In genomic region chr17:30203471-30203981, GRCh38 we compare ENCODE assay signal across 24 cellular contexts. TPM values are rescaled to one million over a fixed set of nuclear protein-coding genes. Genes with fewer than 3 reads are reported as not detected.
DNase-seq lines count a peak whose midpoint lies in the region; ATAC-seq and TF ChIP-seq lines count a peak whose summit lies in the region.
"Had no signal": no experiment of that assay in that cellular context is flagged by ENCODE, and none has a peak within 500 bp of the region (broad histone marks: within the 10 kb centered on the region; RNA-seq: fewer than 3 reads in every experiment).

No MANE protein-coding gene starts in this region.

- H2BK120ac ChIP-seq in H9 (ENCODE audit: low read depth, low read length, poor library complexity, severe bottlenecking), result no peak overlapping the region

- H3K36me3 Mint-ChIP-seq in H9 (ENCODE audit: insufficient read depth in 1 of 3, low read depth in 3 of 3), result no peaks in the 10 kb centered on the region
- no peaks in the 10 kb centered on the region for H3K36me3 Mint-ChIP-seq in activated naive CD8-positive, alpha-beta T cell treated with anti-CD3 and anti-CD28 coated beads, Interleukin-2, amount 50 U/mL, for 24 hours (ENCODE audit: low read depth)
- H3K36me3 Mint-ChIP-seq: memory B cell; natural killer cell treated with Interleukin-12 subunit alpha and Interleukin-12 subunit beta and Interleukin-15 and Interleukin-18, amount 100 ng/mL, for 72 hours had no signal

- no peak overlapping the region for H3K18ac ChIP-seq in H9 (ENCODE audit: insufficient read length, low read depth, low read length)

- no peaks in the 10 kb centered on the region for H3K79me1 ChIP-seq in H9 (ENCODE audit: insufficient read depth, low read depth, low read length, poor library complexity, severe bottlenecking)

- no peaks in the 10 kb centered on the region for H3K36me3 ChIP-seq in WERI-Rb-1

- no CpG with 5 or more reads among the region's 6 CpGs for WGBS in H9 (ENCODE audit: extremely low coverage, insufficient read length, low lambda C conversion rate)
- 80% methylated on average over 6 of the region's 6 CpGs for WGBS in right cardiac atrium

- no peak overlapping the region for H2BK5ac ChIP-seq in H9 (ENCODE audit: insufficient read length, low read length)

- no peak overlapping the region for H3K56ac ChIP-seq in H9 (ENCODE audit: insufficient read length, low read depth, low read length)

- H3K27me3 ChIP-seq in H9 (ENCODE audit: insufficient read depth, low read length) (no peaks in the 10 kb centered on the region), WERI-Rb-1 (ENCODE audit: insufficient read depth, low read depth, severe bottlenecking) (no peaks in the 10 kb centered on the region), right cardiac atrium (ENCODE audit: control insufficient read depth, insufficient read depth) (no peaks in the 10 kb centered on the region)
- H3K27me3 ChIP-seq: testis had no signal

- H3K4me3 Mint-ChIP-seq in H9, result no peak overlapping the region
- no peak overlapping the region for H3K4me3 Mint-ChIP-seq in activated naive CD8-positive, alpha-beta T cell treated with anti-CD3 and anti-CD28 coated beads, Interleukin-2, amount 50 U/mL, for 24 hours
- H3K4me3 Mint-ChIP-seq: memory B cell; natural killer cell treated with Interleukin-12 subunit alpha and Interleukin-12 subunit beta and Interleukin-15 and Interleukin-18, amount 100 ng/mL, for 72 hours; T-helper 2 cell treated with Interferon-gamma antibody and Interleukin-4, amounts not matched to agents 5 μg/mL and 100 μg/mL, for 36 hours had no signal

- no peaks in the 10 kb centered on the region for H3K27me3 Mint-ChIP-seq in H9 (ENCODE audit: low read depth)
- H3K27me3 Mint-ChIP-seq in activated naive CD8-positive, alpha-beta T cell treated with anti-CD3 and anti-CD28 coated beads, Interleukin-2, amount 50 U/mL, for 24 hours, result peaks cover 25% of the 10 kb centered on the region

- no peak overlapping the region for H2BK12ac ChIP-seq in H9 (ENCODE audit: insufficient read length, low read depth, low read length)

- no peak overlapping the region for H4K5ac ChIP-seq in H9 (ENCODE audit: insufficient read length, low read depth, low read length)

- H4K8ac ChIP-seq in H9 (replicated peaks; ENCODE audit: insufficient read length, low read depth, low read length), result no peak overlapping the region

- no peaks in the 10 kb centered on the region for H3K23me2 ChIP-seq in H9 (ENCODE audit: insufficient read length, low read depth, low read length, poor library complexity, severe bottlenecking)

- peaks cover 3 to 4% of the 10 kb centered on the region in 2 experiments; a peak in 3 of 4 replicates for H3K4me1 Mint-ChIP-seq in H9
- H3K4me1 Mint-ChIP-seq in activated naive CD8-positive, alpha-beta T cell treated with anti-CD3 and anti-CD28 coated beads, Interleukin-2, amount 50 U/mL, for 24 hours, result peaks cover 9% of the 10 kb centered on the region
- H3K4me1 Mint-ChIP-seq: memory B cell had no signal

- no peak overlapping the region for H2AFZ ChIP-seq in H9 (ENCODE audit: low read length)

- H3K27ac ChIP-seq in H9 (ENCODE audit: insufficient read length, low read depth, low read length) (no peak overlapping the region), WERI-Rb-1 (no peak overlapping the region), right cardiac atrium (ENCODE audit: low read length) (no peak overlapping the region)
- H3K27ac ChIP-seq: testis had no signal

- no peaks in the 10 kb centered on the region for H4K20me1 ChIP-seq in H9 (ENCODE audit: control insufficient read depth, insufficient read depth, insufficient read length)

- DNase-seq in GM10266 (ENCODE audit: extremely low spot score) (no peak), H9 (peak; percentile 81), WERI-Rb-1 (no peak), islet precursor cell (peak; percentile 77), right cardiac atrium (no peak), OCI-M1 (lab: John Stamatoyannopoulos, UW) (no peak)
- no peak for DNase-seq in activated naive CD8-positive, alpha-beta T cell treated with anti-CD3 and anti-CD28 coated beads, Interleukin-2, amount 50 U/mL, for 24 hours
- DNase-seq: activated CD8-positive, alpha-beta memory T cell treated with anti-CD3 and anti-CD28 coated beads, Interleukin-2, amount 50 U/mL, for 4 hours; activated effector memory CD4-positive, alpha-beta T cell treated with anti-CD3 and anti-CD28 coated beads, Interleukin-2, amount 50 U/mL, for 16 hours; amniotic stem cell; Caco-2; central memory CD4-positive, alpha-beta T cell; effector CD4-positive, alpha-beta T cell; GOT3; NCI-H1092; NCI-H524; SIG-M5; testis had no signal

- H3K23ac ChIP-seq in H9 (ENCODE audit: insufficient read length, low read depth, low read length), result no peak overlapping the region

- no peaks in the 10 kb centered on the region for H3K9me3 Mint-ChIP-seq in H9
- no peaks in the 10 kb centered on the region for H3K9me3 Mint-ChIP-seq in activated naive CD8-positive, alpha-beta T cell treated with anti-CD3 and anti-CD28 coated beads, Interleukin-2, amount 50 U/mL, for 24 hours
- H3K9me3 Mint-ChIP-seq: memory B cell; natural killer cell treated with Interleukin-12 subunit alpha and Interleukin-12 subunit beta and Interleukin-15 and Interleukin-18, amount 100 ng/mL, for 72 hours; T-helper 2 cell treated with Interferon-gamma antibody and Interleukin-4, amounts not matched to agents 5 μg/mL and 100 μg/mL, for 36 hours had no signal

- no peak overlapping the region for H4K91ac ChIP-seq in H9 (ENCODE audit: insufficient read length, low read depth, low read length)

- intact Hi-C loops in right cardiac atrium (cut with DNase I), result no loop called here

- no peak overlapping the region for H3K9ac ChIP-seq in H9 (ENCODE audit: extremely low read depth, insufficient read length, low read length)

- no peak overlapping the region for H3T11ph ChIP-seq in H9 (ENCODE audit: low read length)

- no peak overlapping the region for H3K4ac ChIP-seq in H9 (ENCODE audit: low read depth, low read length)

- no peak overlapping the region for H2BK20ac ChIP-seq in H9 (ENCODE audit: low read depth, low read length, poor library complexity, severe bottlenecking)

- H2AK5ac ChIP-seq in H9 (ENCODE audit: insufficient read length, low read length), result no peak overlapping the region

- no peak overlapping the region for H2BK15ac ChIP-seq in H9 (ENCODE audit: low read depth, low read length)

- no peaks in the 10 kb centered on the region for H3K9me3 ChIP-seq in H9 (ENCODE audit: control insufficient read depth, low read depth, low read length)
- H3K9me3 ChIP-seq in WERI-Rb-1 (ENCODE audit: severe bottlenecking), result no peaks in the 10 kb centered on the region
- no peaks in the 10 kb centered on the region for H3K9me3 ChIP-seq in right cardiac atrium (ENCODE audit: control insufficient read depth, low read length)
- H3K9me3 ChIP-seq: Caco-2, testis had no signal

- no peaks in the 10 kb centered on the region for H3K79me2 ChIP-seq in H9 (ENCODE audit: insufficient read depth, low read length)

- no peak overlapping the region for H3K14ac ChIP-seq in H9 (ENCODE audit: insufficient read depth, low read length)

- H3K4me3 ChIP-seq in WERI-Rb-1 (ENCODE audit: low read depth, low read length), result no peak overlapping the region
- H3K4me3 ChIP-seq in right cardiac atrium (ENCODE audit: low read length), result no peak overlapping the region
- H3K4me3 ChIP-seq: smooth muscle cell, testis had no signal

- H3K4me1 ChIP-seq in H9 (ENCODE audit: insufficient read depth, low read length) (no peaks in the 10 kb centered on the region), right cardiac atrium (ENCODE audit: control insufficient read depth, insufficient read depth, low read length) (no peaks in the 10 kb centered on the region)
- H3K4me1 ChIP-seq: Caco-2, testis had no signal

- no peak overlapping the region; a peak in 1 of 7 replicates for H3K27ac Mint-ChIP-seq in H9
- no peak overlapping the region for H3K27ac Mint-ChIP-seq in activated naive CD8-positive, alpha-beta T cell treated with anti-CD3 and anti-CD28 coated beads, Interleukin-2, amount 50 U/mL, for 24 hours
- H3K27ac Mint-ChIP-seq: memory B cell; natural killer cell treated with Interleukin-12 subunit alpha and Interleukin-12 subunit beta and Interleukin-15 and Interleukin-18, amount 100 ng/mL, for 72 hours; progenitor cell of endocrine pancreas; T-helper 2 cell treated with Interferon-gamma antibody and Interleukin-4, amounts not matched to agents 5 μg/mL and 100 μg/mL, for 36 hours had no signal

- ATAC-seq in HG02973 (IDR thresholded peaks at IDR 0.05; ENCODE audit: unreplicated experiment) (no peak), right cardiac atrium (no peak)
- ATAC-seq in activated naive CD8-positive, alpha-beta T cell treated with anti-CD3 and anti-CD28 coated beads, Interleukin-2, amount 50 U/mL, for 24 hours, result no peak
- ATAC-seq: natural killer cell treated with Interleukin-12 subunit alpha and Interleukin-12 subunit beta and Interleukin-15 and Interleukin-18, amount 100 ng/mL, for 72 hours had no signal

- no peak overlapping the region for H3K4me2 ChIP-seq in H9 (ENCODE audit: insufficient read depth, insufficient read length, low read length)
- H3K4me2 ChIP-seq: smooth muscle cell had no signal

- peak; percentile 12 for TF ChIP-seq CTCF in GM10266 (IDR thresholded peaks at IDR 0.05; ENCODE audit: control insufficient read depth, insufficient read depth, low read depth, missing control alignments)
- peak; percentile 59 for TF ChIP-seq CTCF in H9 (conservative IDR thresholded peaks at IDR 0.05)
- TF ChIP-seq CTCF in WERI-Rb-1 (IDR thresholded peaks at IDR 0.05; ENCODE audit: low read depth, low read length), result peak; percentile 24; the same call in 1 of the 2 replicates

RNA-seq across cellular contexts. Expression of gene SLC6A4, which starts 32.0 kb away (rescaled TPM):
- total RNA-seq in H9 (2021) (0.02 and 0.44 TPM in 2 replicates), right cardiac atrium (1 to 10 TPM in 3 of 4 donors, under 1 TPM in 1; 0.19 to 3.3 (median 1.1) TPM)
- polyA plus RNA-seq in right cardiac atrium, result 1.2 TPM

Comparison
In these comparisons a context has a peak if more than half of its experiments do, and no peak if none do; other contexts are left out.
1. DNase-seq: peak in H9 (single experiment) and islet precursor cell (single experiment); none in GM10266 (single experiment), WERI-Rb-1 (single experiment), activated naive CD8-positive, alpha-beta T cell treated with anti-CD3 and anti-CD28 coated beads, Interleukin-2, amount 50 U/mL, for 24 hours (single experiment), right cardiac atrium (0 of 3) and OCI-M1 (single experiment).
2. Peak in every context shown above with its lines, with median percentiles within 50 percentile points of each other: CTCF ChIP-seq.